ENCODE assay signal across 8 cellular contexts in genomic region chr6:83536034-83536646, GRCh38. TPM values are rescaled to one million over a fixed set of nuclear protein-coding genes. Genes with fewer than 3 reads are reported as not detected.
A peak's percentile ranks its signal among the peaks of the same experiment; 100 is the strongest.
DNase-seq lines count a peak whose midpoint lies in the region; ATAC-seq and TF ChIP-seq lines count a peak whose summit lies in the region.

No MANE protein-coding gene starts in this region.

- TF ChIP-seq CTCF in GM12874 (IDR thresholded peaks at IDR 0.05; ENCODE audit: insufficient read depth, low read depth, low read length) = peak; percentile 72
- peak; percentile 80 for TF ChIP-seq CTCF in PC-9 (conservative IDR thresholded peaks at IDR 0.05)

- H3K4me3 Mint-ChIP-seq in stimulated activated naive CD8-positive, alpha-beta T cell treated with anti-CD3 and anti-CD28 coated beads, Interleukin-15, amount 100 ng/mL, for 72 hours = no peak overlapping the region

- no peaks in the 10 kb centered on the region for H3K4me1 Mint-ChIP-seq in stimulated activated naive CD8-positive, alpha-beta T cell treated with anti-CD3 and anti-CD28 coated beads, Interleukin-15, amount 100 ng/mL, for 72 hours

- no peaks in the 10 kb centered on the region for H4K20me1 ChIP-seq in PC-9 (ENCODE audit: insufficient read depth)

- no TSS peak for BruUV-seq in PC-9 (replicated peaks; lab: Mats Ljungman, UMichigan)

- H3K79me2 ChIP-seq in PC-9 (ENCODE audit: low read depth) = no peaks in the 10 kb centered on the region

- no peaks in the 10 kb centered on the region for H3K27me3 ChIP-seq in PC-9 (ENCODE audit: insufficient read depth, low read depth)
- peaks cover 7% of the 10 kb centered on the region for H3K27me3 ChIP-seq in adipocyte (replicated peaks; ENCODE audit: control insufficient read depth, insufficient read depth, low read length)

- H3K9me3 ChIP-seq in PC-9 (ENCODE audit: insufficient read depth, low read depth) = no peaks in the 10 kb centered on the region
- H3K9me3 ChIP-seq in adipocyte (ENCODE audit: control insufficient read depth, low read length) = no peaks in the 10 kb centered on the region

- no peaks in the 10 kb centered on the region for H3F3A ChIP-seq in PC-9 (ENCODE audit: insufficient read depth, low read depth)

- POLR2A ChIA-PET in PC-9 (lab: Charles Lee; ENCODE audit: unreplicated experiment) = interaction anchor here (0.5 kb wide), 1 partner anchor 332 kb away, joined by 3 read pairs; no protein-coding TSS in a partner anchor

- no peaks in the 10 kb centered on the region for H3K9me3 Mint-ChIP-seq in stimulated activated naive CD8-positive, alpha-beta T cell treated with anti-CD3 and anti-CD28 coated beads, Interleukin-15, amount 100 ng/mL, for 72 hours

- no peak overlapping the region for H3K27ac Mint-ChIP-seq in stimulated activated naive CD8-positive, alpha-beta T cell treated with anti-CD3 and anti-CD28 coated beads, Interleukin-15, amount 100 ng/mL, for 72 hours

- H3K4me2 ChIP-seq in PC-9 = no peak overlapping the region

- H3K9me2 ChIP-seq in PC-9 (ENCODE audit: insufficient read depth) = no peaks in the 10 kb centered on the region

- peak; percentile 81 for ATAC-seq in HG02798 (IDR thresholded peaks at IDR 0.05; ENCODE audit: poor library complexity, unreplicated experiment)
- ATAC-seq in stimulated activated naive CD8-positive, alpha-beta T cell treated with anti-CD3 and anti-CD28 coated beads, Interleukin-15, amount 100 ng/mL, for 72 hours = peak; percentile 43

- H3K4me3 ChIP-seq in PC-9 = no peak overlapping the region
- H3K4me3 ChIP-seq in adipocyte (ENCODE audit: low read length) = no peak overlapping the region

- no peak overlapping the region for H3K27ac ChIP-seq in PC-9

- H3K4me1 ChIP-seq in PC-9 (replicated peaks; ENCODE audit: insufficient read depth) (no peaks in the 10 kb centered on the region), adipocyte (ENCODE audit: control insufficient read depth, insufficient read depth, low read length) (no peaks in the 10 kb centered on the region)

- H3K36me3 ChIP-seq in PC-9 (ENCODE audit: low read depth) (no peaks in the 10 kb centered on the region), adipocyte (ENCODE audit: control insufficient read depth, insufficient read depth, low read length, severe bottlenecking) (no peaks in the 10 kb centered on the region)

- no peak overlapping the region for H3K9ac ChIP-seq in adipocyte (ENCODE audit: low read length)

- peak; percentile 58 for DNase-seq in AG20443 (ENCODE audit: low spot score)
- DNase-seq in PC-9 = peak; percentile 22 to 34
- DNase-seq in adipocyte (ENCODE audit: low read depth) = peak; percentile 60
- peak; percentile 58 for DNase-seq in kidney tubule cell (ENCODE audit: low spot score)
- DNase-seq in stimulated activated naive CD8-positive, alpha-beta T cell treated with anti-CD3 and anti-CD28 coated beads, Interleukin-15, amount 100 ng/mL, for 72 hours = peak; percentile 30 to 38
- DNase-seq in posterior vena cava (ENCODE audit: low spot score) = no peak

- CTCF ChIA-PET in PC-9 (lab: Charles Lee) = interaction anchor here (1.0 kb wide), 1 partner anchor 24 kb away, joined by 10 read pairs; the partner anchor contains the start of gene PRSS35

- H2AFZ ChIP-seq in PC-9 = no peak overlapping the region

- intact Hi-C loops in PC-9 (cut with micrococcal nuclease; ENCODE audit: unreplicated experiment) = no loop called here
- intact Hi-C loops in posterior vena cava (cut with DNase I) = no loop called here

- H3K27me3 Mint-ChIP-seq in stimulated activated naive CD8-positive, alpha-beta T cell treated with anti-CD3 and anti-CD28 coated beads, Interleukin-15, amount 100 ng/mL, for 72 hours = peaks cover 23% of the 10 kb centered on the region

RNA-seq across cellular contexts. Expression of gene PRSS35, which starts 23.8 kb away (rescaled TPM):
- total RNA-seq in PC-9 (2021) (not detected in 2 replicates), posterior vena cava (1 to 10 TPM; 1.8 to 2.8 TPM)
